In the genomic region with DNA sequence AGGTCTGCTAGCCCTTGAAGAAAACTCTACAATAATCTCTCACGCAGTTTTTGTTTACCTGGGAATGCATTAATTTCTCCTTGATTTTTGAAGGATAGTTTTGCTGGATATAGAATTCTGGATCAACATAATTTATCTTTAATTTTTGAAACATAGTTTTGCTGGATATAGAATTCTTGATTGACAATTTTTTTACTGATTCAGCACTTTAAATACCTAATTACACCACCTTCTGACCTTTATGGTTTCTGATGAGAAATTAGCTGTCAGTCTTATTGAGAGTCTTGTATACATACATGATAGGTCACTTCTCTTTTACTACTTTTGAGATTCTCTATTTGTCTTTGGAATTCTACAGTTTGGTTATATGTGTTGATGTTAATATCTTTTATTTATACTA, we compare ENCODE assay signal across 35 cellular contexts.
"Had no signal": no experiment of that assay in that cellular context is flagged by ENCODE, and none has a peak within 500 bp of the region (broad histone marks: within the 10 kb centered on the region; RNA-seq: fewer than 3 reads in every experiment).

No MANE protein-coding gene starts in this region.

- H3K36me3 ChIP-seq: adrenal gland, brain microvascular endothelial cell, breast epithelium had no signal

- H3K27ac ChIP-seq: adrenal gland, body of pancreas, brain microvascular endothelial cell, breast epithelium, VCaP had no signal

- ATAC-seq: activated CD8-positive, alpha-beta T cell treated with anti-CD3 and anti-CD28 coated beads for 36 hours; activated naive CD4-positive, alpha-beta T cell treated with anti-CD3 and anti-CD28 coated beads, Interleukin-2, amount 50 U/mL, for 72 hours; activated T-helper 17 cell treated with anti-CD3 and anti-CD28 coated beads, Interleukin-2, amount 50 U/mL, for 72 hours; body of pancreas had no signal

- H3K27me3 Mint-ChIP-seq: activated B cell treated with CpG ODN at 0.5 μM for 24 hours; activated CD4-positive, alpha-beta memory T cell treated with anti-CD3 and anti-CD28 coated beads for 36 hours; activated CD4-positive, alpha-beta T cell treated with anti-CD3 and anti-CD28 coated beads, Interleukin-2, amount 10 ng/mL, durations not matched to agents 24 days and 14 days; activated CD8-positive, alpha-beta T cell treated with anti-CD3 and anti-CD28 coated beads for 36 hours; activated naive CD8-positive, alpha-beta T cell treated with anti-CD3 and anti-CD28 coated beads for 36 hours had no signal

- H3K27me3 ChIP-seq: adrenal gland, body of pancreas, brain microvascular endothelial cell, breast epithelium had no signal

- H3K27ac Mint-ChIP-seq: activated B cell treated with CpG ODN at 0.5 μM for 24 hours; activated CD4-positive, alpha-beta memory T cell treated with anti-CD3 and anti-CD28 coated beads for 36 hours; activated CD4-positive, alpha-beta T cell treated with anti-CD3 and anti-CD28 coated beads, Interleukin-2, amount 10 ng/mL, durations not matched to agents 24 days and 14 days; activated CD8-positive, alpha-beta T cell treated with anti-CD3 and anti-CD28 coated beads for 36 hours; activated naive CD4-positive, alpha-beta T cell treated with anti-CD3 and anti-CD28 coated beads for 36 hours; activated naive CD4-positive, alpha-beta T cell treated with anti-CD3 and anti-CD28 coated beads, Interleukin-2, amount 50 U/mL, for 72 hours; activated naive CD8-positive, alpha-beta T cell treated with anti-CD3 and anti-CD28 coated beads for 36 hours; activated T-cell treated with anti-CD3 and anti-CD28 coated beads, Interleukin-2, amount 50 U/mL, for 24 hours; activated T-helper 1 cell treated with anti-CD3 and anti-CD28 coated beads, Interleukin-12 subunit alpha, Interleukin-12 subunit beta, Interleukin-2, Interleukin-4 antibody, amounts not matched to agents 30 ng/mL and 10 ng/mL and 1 ng/mL, durations not matched to agents 14 hours and 24 hours and 36 hours; activated T-helper 17 cell treated with anti-CD3 and anti-CD28 coated beads, Interleukin-2, amount 50 U/mL, for 72 hours; T-helper 2 cell treated with Interferon-gamma antibody and Interleukin-4, amounts not matched to agents 5 μg/mL and 100 μg/mL, for 36 hours had no signal

- H3K4me3 Mint-ChIP-seq: activated B cell treated with CpG ODN at 0.5 μM for 24 hours; activated CD4-positive, alpha-beta memory T cell treated with anti-CD3 and anti-CD28 coated beads for 36 hours; activated CD4-positive, alpha-beta T cell treated with anti-CD3 and anti-CD28 coated beads, Interleukin-2, amount 10 ng/mL, durations not matched to agents 24 days and 14 days; activated CD8-positive, alpha-beta T cell treated with anti-CD3 and anti-CD28 coated beads for 36 hours; activated naive CD4-positive, alpha-beta T cell treated with anti-CD3 and anti-CD28 coated beads for 36 hours; activated naive CD8-positive, alpha-beta T cell treated with anti-CD3 and anti-CD28 coated beads for 36 hours; activated T-cell treated with anti-CD3 and anti-CD28 coated beads, Interleukin-2, amount 50 U/mL, for 24 hours; activated T-helper 1 cell treated with anti-CD3 and anti-CD28 coated beads, Interleukin-12 subunit alpha, Interleukin-12 subunit beta, Interleukin-2, Interleukin-4 antibody, amounts not matched to agents 30 ng/mL and 10 ng/mL and 1 ng/mL, durations not matched to agents 14 hours and 24 hours and 36 hours; activated T-helper 17 cell treated with anti-CD3 and anti-CD28 coated beads, Interleukin-2, amount 50 U/mL, for 72 hours; T-helper 2 cell treated with Interferon-gamma antibody and Interleukin-4, amounts not matched to agents 5 μg/mL and 100 μg/mL, for 36 hours had no signal

- H3K4me3 ChIP-seq: adrenal gland, body of pancreas, breast epithelium had no signal

- DNase-seq: activated B cell treated with CpG ODN at 0.5 μM for 24 hours; activated CD4-positive, alpha-beta memory T cell treated with anti-CD3 and anti-CD28 coated beads for 36 hours; activated CD4-positive, alpha-beta T cell treated with anti-CD3 and anti-CD28 coated beads for 4 hours; activated CD4-positive, alpha-beta T cell treated with anti-CD3 and anti-CD28 coated beads, Interleukin-2, amount 10 ng/mL, durations not matched to agents 24 days and 14 days; activated CD4-positive, alpha-beta T cell treated with anti-CD3 and anti-CD28 coated beads, Interleukin-2, amount 50 U/mL, for 1 hour; activated CD4-positive, alpha-beta T cell treated with anti-CD3 and anti-CD28 coated beads, Interleukin-2, amount 50 U/mL, for 4 hours; activated CD4-positive, CD25-positive, alpha-beta regulatory T cell treated with anti-CD3 and anti-CD28 coated beads, Interleukin-2, amount 50 U/mL, for 72 hours; activated CD8-positive, alpha-beta memory T cell treated with anti-CD3 and anti-CD28 coated beads, Interleukin-2, amount 50 U/mL, for 4 hours; activated CD8-positive, alpha-beta T cell treated with anti-CD3 and anti-CD28 coated beads for 36 hours; activated effector memory CD4-positive, alpha-beta T cell treated with anti-CD3 and anti-CD28 coated beads, Interleukin-2, amount 50 U/mL, for 16 hours; activated gamma-delta T cell treated with Interleukin-2 at 50 U/mL for 16 hours; activated naive CD4-positive, alpha-beta T cell; activated naive CD4-positive, alpha-beta T cell treated with anti-CD3 and anti-CD28 coated beads for 36 hours; activated naive CD4-positive, alpha-beta T cell treated with anti-CD3 and anti-CD28 coated beads, Interleukin-2, amount 50 U/mL, for 16 hours; activated naive CD8-positive, alpha-beta T cell treated with anti-CD3 and anti-CD28 coated beads for 36 hours; activated T-cell treated with anti-CD3 and anti-CD28 coated beads for 4 hours; activated T-cell treated with anti-CD3 and anti-CD28 coated beads, Interleukin-2, amount 50 U/mL, for 24 hours; activated T-cell treated with anti-CD3 and anti-CD28 coated beads, Interleukin-2, amount 50 U/mL, for 48 hours; adrenal gland; amniotic stem cell; aorta; body of pancreas; brain microvascular endothelial cell; central memory CD4-positive, alpha-beta T cell; T-helper 2 cell; T-helper 9 cell had no signal

- H3K9me3 ChIP-seq: body of pancreas had no signal

- H3K4me1 ChIP-seq: adrenal gland, body of pancreas, breast epithelium had no signal

- H3K4me1 Mint-ChIP-seq: activated B cell treated with CpG ODN at 0.5 μM for 24 hours; activated CD4-positive, alpha-beta T cell treated with anti-CD3 and anti-CD28 coated beads, Interleukin-2, amount 10 ng/mL, durations not matched to agents 24 days and 14 days; activated naive CD8-positive, alpha-beta T cell treated with anti-CD3 and anti-CD28 coated beads for 36 hours; activated T-helper 17 cell treated with anti-CD3 and anti-CD28 coated beads, Interleukin-2, amount 50 U/mL, for 72 hours had no signal

- H3K36me3 Mint-ChIP-seq: activated CD4-positive, alpha-beta memory T cell treated with anti-CD3 and anti-CD28 coated beads for 36 hours; activated naive CD8-positive, alpha-beta T cell treated with anti-CD3 and anti-CD28 coated beads for 36 hours had no signal

- FAIRE-seq: astrocyte, colon, TTC549 had no signal
